Comparison of ENCODE assay signal across 1 cellular context in the genomic region with DNA sequence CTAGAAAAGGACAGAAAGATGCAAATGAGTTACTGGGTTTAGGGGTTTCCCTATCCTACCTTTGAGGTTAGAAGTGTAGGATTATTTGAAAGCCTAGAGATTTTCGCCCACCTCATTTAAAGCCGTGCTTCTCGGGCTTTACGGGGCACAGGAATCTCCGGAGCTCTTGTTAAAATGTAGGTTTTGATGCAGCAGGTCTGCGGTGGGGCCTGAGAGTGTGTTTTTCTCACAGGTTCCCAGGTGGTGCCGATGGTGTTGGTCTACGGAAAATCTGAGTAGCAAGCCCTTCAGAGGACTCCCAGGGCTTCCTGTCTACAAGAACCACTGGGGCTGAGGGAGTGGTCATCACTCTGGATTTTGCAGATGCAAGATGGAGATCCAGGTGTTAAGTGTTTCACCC.
TF ChIP-seq lines count a peak whose summit lies in the region.

No MANE protein-coding gene starts in this region.

TF ChIP-seq in HepG2, 621 proteins besides CTCF, POLR2A, EP300 and RAD21:
- TF ChIP-seq GTF2F1 (IDR thresholded peaks at IDR 0.05; ENCODE audit: low read length): no peak
- TF ChIP-seq HDAC2 (CRISPR knock-in tag; IDR thresholded peaks at IDR 0.05): no peak
- TF ChIP-seq SIN3B (IDR thresholded peaks at IDR 0.05; ENCODE audit: low read length): no peak
- TF ChIP-seq RBM22 (optimal IDR thresholded peaks at IDR 0.05; ENCODE audit: low read length): peak; percentile 18
TF ChIP-seq in HepG2: peak in this region for 1.
